ENCODE assay signal across 1 cellular context in the genomic region with DNA sequence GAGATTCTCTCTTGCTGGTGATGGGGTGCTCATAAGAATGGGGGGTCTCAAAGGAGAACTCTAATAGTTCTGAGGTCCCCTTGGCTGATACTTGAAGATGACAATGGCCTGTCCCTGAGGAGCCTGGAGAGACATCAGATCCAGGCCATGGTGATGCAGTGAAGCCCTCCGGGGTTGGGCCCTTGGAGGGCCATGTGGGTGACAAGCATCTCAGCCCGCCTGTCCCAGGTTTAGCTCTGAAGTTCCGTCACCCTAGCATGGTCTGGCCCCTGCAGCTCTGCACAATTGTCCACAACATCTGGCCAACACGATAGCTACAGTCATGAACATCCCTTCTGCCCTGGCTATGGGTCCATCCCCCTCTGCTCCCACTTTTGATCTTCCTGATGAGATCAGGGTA.
TF ChIP-seq lines count a peak whose summit lies in the region.

No MANE protein-coding gene starts in this region.

TF ChIP-seq in H1, 55 proteins besides CTCF, POLR2A, EP300 and RAD21:
- TF ChIP-seq CHD2 (IDR thresholded peaks at IDR 0.05; ENCODE audit: low read length) (no peak), GABPA (IDR thresholded peaks at IDR 0.05; ENCODE audit: borderline replicate concordance, insufficient read depth, low read length) (no peak), RBBP5 (IDR thresholded peaks at IDR 0.05; ENCODE audit: borderline replicate concordance, low read depth, low read length) (no peak), KDM1A (IDR thresholded peaks at IDR 0.05; ENCODE audit: borderline replicate concordance, low read length) (no peak), RFX5 (IDR thresholded peaks at IDR 0.05; ENCODE audit: borderline replicate concordance, low read depth, low read length) (no peak), ASH2L (IDR thresholded peaks at IDR 0.05; ENCODE audit: low read length) (no peak), BRCA1 (IDR thresholded peaks at IDR 0.05; ENCODE audit: low read depth, low read length) (no peak), HDAC2 (IDR thresholded peaks at IDR 0.05; ENCODE audit: borderline replicate concordance in 1 of 2, low read depth in 2 of 2, low read length in 2 of 2) (no peak)
